In genomic region chr2:212595036-212595654, GRCh38 we compare ENCODE assay signal across 8 cellular contexts. TPM values are rescaled to one million over a fixed set of nuclear protein-coding genes. Genes with fewer than 3 reads are reported as not detected.
A peak's percentile ranks its signal among the peaks of the same experiment; 100 is the strongest.
DNase-seq lines count a peak whose midpoint lies in the region; ATAC-seq and TF ChIP-seq lines count a peak whose summit lies in the region.

No MANE protein-coding gene starts in this region.

- no peak overlapping the region for H3K27ac Mint-ChIP-seq in activated CD4-positive, alpha-beta memory T cell treated with anti-CD3 and anti-CD28 coated beads for 36 hours

- H3K4me1 ChIP-seq in fibroblast of lung (ENCODE audit: control insufficient read depth, extremely low read depth, insufficient read depth, low read length) = no peaks in the 10 kb centered on the region

- no peak overlapping the region for H3K4me3 Mint-ChIP-seq in activated CD4-positive, alpha-beta memory T cell treated with anti-CD3 and anti-CD28 coated beads for 36 hours

- CTCF ChIA-PET in activated CD4-positive, alpha-beta memory T cell treated with anti-CD3 and anti-CD28 coated beads for 36 hours (lab: Charles Lee) = no interaction called here

- no peaks in the 10 kb centered on the region for H3K9me3 ChIP-seq in fibroblast of lung (ENCODE audit: control insufficient read depth, insufficient read depth, low read depth, low read length)

- no peaks in the 10 kb centered on the region for H3K4me1 Mint-ChIP-seq in activated CD4-positive, alpha-beta memory T cell treated with anti-CD3 and anti-CD28 coated beads for 36 hours (ENCODE audit: low read depth)

- DNase-seq in DMS114 treated with DMSO at 0.1 percent for 48 hours (lab: John Stamatoyannopoulos, UW; ENCODE audit: unreplicated experiment) (peak; percentile 19), NCI-H345 treated with DMSO at 0.1 percent for 48 hours (lab: John Stamatoyannopoulos, UW; ENCODE audit: unreplicated experiment) (peak; percentile 16), fibroblast of lung (ENCODE audit: low read depth in 2 of 2) (peak; percentile 46 to 47), NCI-H187 (lab: John Stamatoyannopoulos, UW) (no peak)
- no peak for DNase-seq in activated effector memory CD4-positive, alpha-beta T cell treated with Interleukin-2 at 50 U/mL for 16 hours
- no peak for DNase-seq in activated CD4-positive, alpha-beta memory T cell treated with anti-CD3 and anti-CD28 coated beads for 36 hours

- H4K20me1 ChIP-seq in fibroblast of lung (ENCODE audit: control insufficient read depth, extremely low read depth, insufficient read depth, low read length) = no peaks in the 10 kb centered on the region

- no peaks in the 10 kb centered on the region for H3K36me3 ChIP-seq in fibroblast of lung (ENCODE audit: control insufficient read depth, insufficient read depth, low read length)

- peak; percentile 70 for ATAC-seq in GM21529 (IDR thresholded peaks at IDR 0.05; ENCODE audit: unreplicated experiment)
- no peak for ATAC-seq in GM21717 (IDR thresholded peaks at IDR 0.05; ENCODE audit: unreplicated experiment)

- H3K27ac ChIP-seq in fibroblast of lung (ENCODE audit: insufficient read depth, low read length) = no peak overlapping the region

- H3K27me3 Mint-ChIP-seq in activated CD4-positive, alpha-beta memory T cell treated with anti-CD3 and anti-CD28 coated beads for 36 hours = no peaks in the 10 kb centered on the region

- no peaks in the 10 kb centered on the region for H3K79me2 ChIP-seq in fibroblast of lung (ENCODE audit: control insufficient read depth, insufficient read depth, low read length)

- intact Hi-C loops in activated CD4-positive, alpha-beta memory T cell treated with anti-CD3 and anti-CD28 coated beads for 36 hours (cut with micrococcal nuclease) = no loop called here

- H3K4me3 ChIP-seq in fibroblast of lung (replicated peaks in 1 of 4; ENCODE audit: control extremely low read depth in 1 of 4, insufficient read depth in 1 of 4, low read depth in 3 of 4, low read length in 4 of 4) = no peak overlapping the region

- POLR2A ChIA-PET in activated CD4-positive, alpha-beta memory T cell treated with anti-CD3 and anti-CD28 coated beads for 36 hours (lab: Charles Lee) = no interaction called here

- H3K9ac ChIP-seq in fibroblast of lung (ENCODE audit: insufficient read depth, low read length) = no peak overlapping the region

- no peaks in the 10 kb centered on the region for H3K9me3 Mint-ChIP-seq in activated CD4-positive, alpha-beta memory T cell treated with anti-CD3 and anti-CD28 coated beads for 36 hours

- no peak overlapping the region for H3K4me2 ChIP-seq in fibroblast of lung (ENCODE audit: extremely low read depth, insufficient read depth, low read length)

- no peaks in the 10 kb centered on the region for H3K27me3 ChIP-seq in fibroblast of lung (ENCODE audit: control insufficient read depth, insufficient read depth, low read length)

- no peaks in the 10 kb centered on the region for H3K36me3 Mint-ChIP-seq in activated CD4-positive, alpha-beta memory T cell treated with anti-CD3 and anti-CD28 coated beads for 36 hours

- no peak overlapping the region for H2AFZ ChIP-seq in fibroblast of lung (ENCODE audit: low read length)

- TF ChIP-seq CTCF in fibroblast of lung (conservative IDR thresholded peaks at IDR 0.05 in 1 of 2, IDR thresholded peaks at IDR 0.05 in 1 of 2; ENCODE audit: low read depth in 1 of 2, low read length in 2 of 2) = peak; percentile 12 to 32

RNA-seq across cellular contexts. Expression of gene ERBB4, which starts 56.5 kb away (rescaled TPM):
- total RNA-seq in fibroblast of lung = under 0.01 and 0.17 TPM in 2 replicates
- 0.08 and 0.10 TPM in 2 replicates for polyA plus RNA-seq in fibroblast of lung
- 0.08 TPM in 1 of 2 replicates, not detected in the other for polyA plus RNA-seq in fibroblast of lung (2012)
- polyA minus RNA-seq in fibroblast of lung (ENCODE audit: low replicate concordance) = 0.07 TPM in 1 of 2 replicates, not detected in the other
- total RNA-seq in activated CD4-positive, alpha-beta memory T cell treated with anti-CD3 and anti-CD28 coated beads for 36 hours = not detected

Comparison
In these comparisons a context has a peak if more than half of its experiments do, and no peak if none do; other contexts are left out.
1. DNase-seq: peak in DMS114 treated with DMSO at 0.1 percent for 48 hours (single experiment), NCI-H345 treated with DMSO at 0.1 percent for 48 hours (single experiment) and fibroblast of lung (2 of 2); none in NCI-H187 (0 of 2), activated effector memory CD4-positive, alpha-beta T cell treated with Interleukin-2 at 50 U/mL for 16 hours (single experiment) and activated CD4-positive, alpha-beta memory T cell treated with anti-CD3 and anti-CD28 coated beads for 36 hours (single experiment).